ENCODE assay signal across 8 cellular contexts in genomic region chr5:893711-894110, GRCh38. TPM values are rescaled to one million over a fixed set of nuclear protein-coding genes. Genes with fewer than 3 reads are reported as not detected.
A peak's percentile ranks its signal among the peaks of the same experiment; 100 is the strongest.
DNase-seq lines count a peak whose midpoint lies in the region; ATAC-seq, FAIRE-seq and TF ChIP-seq lines count a peak whose summit lies in the region.
"Had no signal": no experiment of that assay in that cellular context is flagged by ENCODE, and none has a peak within 500 bp of the region (broad histone marks: within the 10 kb centered on the region; RNA-seq: fewer than 3 reads in every experiment).

No MANE protein-coding gene starts in this region.

- peaks cover 20 to 33% of the 10 kb centered on the region in 2 experiments; a peak in 4 of 5 replicates for H3K4me1 ChIP-seq in K562 (replicated peaks in 1 of 2; ENCODE audit: control insufficient read depth in 2 of 2, insufficient read depth in 2 of 2, low read length in 2 of 2)
- H3K4me1 ChIP-seq in neuron (ENCODE audit: insufficient read depth, low read length), result peaks cover 22% of the 10 kb centered on the region

- no peak for TF ChIP-seq RAD21 in K562 (CRISPR knock-in tag; conservative IDR thresholded peaks at IDR 0.05 in 1 of 2, IDR thresholded peaks at IDR 0.05 in 1 of 2)

- peak overlapping the region; percentile 83 for H3K27ac ChIP-seq in K562 (ENCODE audit: extremely low read depth, low read depth, low read length)

- H3K9me3 ChIP-seq in K562 (replicated peaks; ENCODE audit: control insufficient read depth, insufficient read depth, low read depth, low read length) (no peaks in the 10 kb centered on the region), neuron (ENCODE audit: low read length) (no peaks in the 10 kb centered on the region)

- WGBS in K562 (ENCODE audit: insufficient coverage, low coverage, missing lambda C conversion rate), result 69% methylated on average over 9 of the region's 9 CpGs

- DNase-seq in NB4 (ENCODE audit: low read depth) (no peak), K562 (ENCODE audit: extremely low read depth in 1 of 4, low spot score in 3 of 4) (no peak), SW 1271 (lab: John Stamatoyannopoulos, UW) (no peak)
- no peak for DNase-seq in activated CD8-positive, alpha-beta memory T cell treated with anti-CD3 and anti-CD28 coated beads, Interleukin-2, amount 50 U/mL, for 48 hours
- DNase-seq: NCI-H1092 treated with DMSO at 0.1 percent for 48 hours had no signal

- TF ChIP-seq EP300 in K562 (IDR thresholded peaks at IDR 0.05; ENCODE audit: low read length), result no peak

- H2AFZ ChIP-seq in K562 (ENCODE audit: low read depth, low read length), result peak overlapping the region; percentile 87; the same call in 1 of the 2 replicates
- H2AFZ ChIP-seq in neuron (ENCODE audit: low read depth, low read length), result no peak overlapping the region

- peak overlapping the region; percentile 92 to 100 for H3K9ac ChIP-seq in K562 (ENCODE audit: insufficient read depth in 1 of 2, low read depth in 2 of 2, low read length in 2 of 2)

- TF ChIP-seq CTCF in NB4 (IDR thresholded peaks at IDR 0.05; ENCODE audit: low read depth, low read length) (no peak), K562 (IDR thresholded peaks at IDR 0.05 in 2 of 3, conservative IDR thresholded peaks at IDR 0.05 in 1 of 3; ENCODE audit: insufficient read depth in 2 of 3, low read depth in 1 of 3, low read length in 3 of 3) (no peak)

- H3K9me1 ChIP-seq in K562 (ENCODE audit: control insufficient read depth, insufficient read depth, low read length), result no peaks in the 10 kb centered on the region

- H3K27me3 ChIP-seq in K562 (ENCODE audit: control insufficient read depth in 2 of 2, insufficient read depth in 2 of 2, low read length in 2 of 2), result no peaks in the 10 kb centered on the region
- H3K27me3 ChIP-seq in neuron (ENCODE audit: insufficient read depth, low read length), result no peaks in the 10 kb centered on the region

- no peak for FAIRE-seq in K562 (lab: Jason Lieb, UNC)

- POLR2A ChIA-PET in K562 (lab: Yijun Ruan, JAX), result interaction anchor here (0.9 to 1.6 kb wide), 3 partner anchors 12 to 19 kb away, joined by 3 to 4 read pairs (median 4); no protein-coding TSS in a partner anchor

- intact Hi-C loops in K562 (cut with micrococcal nuclease), result loop anchor here (5.0 kb wide), 1 partner anchor 281 kb away; the partner anchor contains the start of gene CEP72

- in situ Hi-C loops in K562 (cut with MboI), result no loop called here

- H3K4me3 ChIP-seq in GM08714 (ENCODE audit: low read length) (peak overlapping the region; percentile 90), NB4 (ENCODE audit: low read depth, low read length) (peak overlapping the region; percentile 93), K562 (peak overlapping the region; percentile 71), neuron (ENCODE audit: low read length) (peak overlapping the region; percentile 98)

- H3K36me3 ChIP-seq in K562 (ENCODE audit: control insufficient read depth, insufficient read depth, low read length) (peaks cover 66% of the 10 kb centered on the region), neuron (ENCODE audit: insufficient read depth, low read length) (peaks cover 46% of the 10 kb centered on the region)

- no peak for ATAC-seq in K562
- no peak for ATAC-seq in GM19455 (IDR thresholded peaks at IDR 0.05; ENCODE audit: unreplicated experiment)

- H3K4me2 ChIP-seq in K562 (ENCODE audit: insufficient read depth, low read length), result peak overlapping the region; percentile 99

- TF ChIP-seq POLR2A in NB4 (IDR thresholded peaks at IDR 0.05; ENCODE audit: extremely low read depth, insufficient read length), result no peak
- TF ChIP-seq POLR2A in K562 (conservative IDR thresholded peaks at IDR 0.05), result no peak

- BruUV-seq in K562 (replicated peaks; lab: Mats Ljungman, UMichigan), result TSS peak; percentile 50

- peaks cover 76% of the 10 kb centered on the region for H3K79me2 ChIP-seq in K562 (ENCODE audit: control insufficient read depth, insufficient read depth, low read length)

- H4K20me1 ChIP-seq in K562 (replicated peaks; ENCODE audit: control insufficient read depth, insufficient read depth, low read length), result peaks cover 14% of the 10 kb centered on the region; the same call in 1 of the 2 replicates

- CTCF ChIA-PET in K562 (lab: Yijun Ruan, JAX; ENCODE audit: low intra/inter-chr PET ratio), result no interaction called here

TF ChIP-seq in K562, 482 proteins besides CTCF, POLR2A, EP300 and RAD21:
- peak; percentile 89 for TF ChIP-seq ZNF316 (IDR thresholded peaks at IDR 0.05)
- TF ChIP-seq C11orf30 (IDR thresholded peaks at IDR 0.05; ENCODE audit: low read depth), result peak; percentile 67; the same call in 1 of the 2 replicates
- 0 out of 2 replicates have a peak, but pooled peaks have one; percentile 31 for TF ChIP-seq ZNF740 (CRISPR knock-in tag; IDR thresholded peaks at IDR 0.05)
- no peak for TF ChIP-seq ZNF740 (tag; IDR thresholded peaks at IDR 0.05)
- TF ChIP-seq MAFG (tag; conservative IDR thresholded peaks at IDR 0.05), result 0 out of 2 replicates have a peak, but pooled peaks have one; percentile 32
- peak; percentile 4; the same call in 1 of the 2 replicates for TF ChIP-seq MAFF (IDR thresholded peaks at IDR 0.05; ENCODE audit: low read length)
- TF ChIP-seq ZNF282 (CRISPR knock-in tag; IDR thresholded peaks at IDR 0.05), result no peak

RNA-seq across cellular contexts. Expression of gene TRIP13, which starts 1.0 kb away (rescaled TPM):
- total RNA-seq in K562 (2011; cell fraction: chromatin; rRNA removed; ENCODE audit: low replicate concordance), result 80.8 and 99.7 TPM in 2 replicates
- total RNA-seq in K562 (2011; cell fraction: nucleolus; rRNA removed), result 42.2 and 50.7 TPM in 2 replicates
- 38.0 and 41.1 TPM in 2 replicates for total RNA-seq in K562 (2011; cell fraction: nucleoplasm; rRNA removed)
- total RNA-seq in K562 (2014; rRNA removed) (48.2 and 68.7 TPM in 2 replicates), K562 (2014; rRNA removed; fragmentation: Illumina TruSeq; extraction: Trizol) (55.2 and 56.8 TPM in 2 replicates), K562 (2015; rRNA removed; fragmentation: Illumina TruSeq; extraction: Trizol) (45.1 and 50.8 TPM in 2 replicates), K562 (2021) (50.0 and 53.2 TPM in 2 replicates)
- polyA plus RNA-seq in K562 (2011; rRNA removed) (93.2 and 116 TPM in 2 replicates), K562 (2014; fragmentation: Illumina TruSeq; extraction: Trizol) (62.6 and 73.0 TPM in 2 replicates), K562 (2014; fragmentation: Nextera tagmentation; extraction: Ambion mirVana) (10 to 100 TPM; 24.1 to 28.9 TPM), K562 (2014; rRNA removed) (65.2 and 73.4 TPM in 2 replicates)
- polyA plus RNA-seq in K562 (2011; cell fraction: cytosol; rRNA removed), result 35.6 and 39.2 TPM in 2 replicates
- 107 and 115 TPM in 2 replicates for polyA plus RNA-seq in K562 (2011; cell fraction: nucleus; rRNA removed)
- polyA plus RNA-seq in K562 (2012), result 39.7 and 46.2 TPM in 2 replicates
- polyA minus RNA-seq in K562 (2011; rRNA and poly(A)+ RNA removed), result 74.7 and 79.6 TPM in 2 replicates
- polyA minus RNA-seq in K562 (2011; cell fraction: cytosol; rRNA and poly(A)+ RNA removed), result 37.0 and 47.0 TPM in 2 replicates
- 20.7 and 35.1 TPM in 2 replicates for polyA minus RNA-seq in K562 (2011; cell fraction: nucleus; rRNA and poly(A)+ RNA removed)

RNA-seq across cellular contexts. Expression of gene BRD9, which starts 1.1 kb away (rescaled TPM):
- 217 and 274 TPM in 2 replicates for total RNA-seq in K562 (2011; cell fraction: chromatin; rRNA removed; ENCODE audit: low replicate concordance)
- total RNA-seq in K562 (2011; cell fraction: nucleolus; rRNA removed), result 94.6 and 102 TPM in 2 replicates
- total RNA-seq in K562 (2011; cell fraction: nucleoplasm; rRNA removed), result 114 and 119 TPM in 2 replicates
- total RNA-seq in K562 (2014; rRNA removed) (52.8 and 58.5 TPM in 2 replicates), K562 (2014; rRNA removed; fragmentation: Illumina TruSeq; extraction: Trizol) (37.9 and 39.5 TPM in 2 replicates), K562 (2015; rRNA removed; fragmentation: Illumina TruSeq; extraction: Trizol) (43.1 and 44.9 TPM in 2 replicates), K562 (2021) (62.3 and 68.7 TPM in 2 replicates)
- polyA plus RNA-seq in K562 (2011; rRNA removed) (17.3 and 18.0 TPM in 2 replicates), K562 (2014; fragmentation: Illumina TruSeq; extraction: Trizol) (49.7 and 54.7 TPM in 2 replicates), K562 (2014; fragmentation: Nextera tagmentation; extraction: Ambion mirVana) (1 to 10 TPM; 2.4 to 3.7 TPM), K562 (2014; rRNA removed) (51.8 and 56.4 TPM in 2 replicates)
- 14.1 and 18.3 TPM in 2 replicates for polyA plus RNA-seq in K562 (2011; cell fraction: cytosol; rRNA removed)
- polyA plus RNA-seq in K562 (2011; cell fraction: nucleus; rRNA removed), result 96.2 and 143 TPM in 2 replicates
- 36.5 and 41.6 TPM in 2 replicates for polyA plus RNA-seq in K562 (2012)
- 23.4 and 26.6 TPM in 2 replicates for polyA minus RNA-seq in K562 (2011; rRNA and poly(A)+ RNA removed)
- polyA minus RNA-seq in K562 (2011; cell fraction: cytosol; rRNA and poly(A)+ RNA removed), result 16.0 and 18.9 TPM in 2 replicates
- polyA minus RNA-seq in K562 (2011; cell fraction: nucleus; rRNA and poly(A)+ RNA removed), result 54.1 and 62.2 TPM in 2 replicates

RNA-seq across cellular contexts. Expression of gene ZDHHC11, which starts 42.9 kb away (rescaled TPM):
- total RNA-seq in K562 (2011; cell fraction: chromatin; rRNA removed; ENCODE audit: low replicate concordance), result 13.2 and 31.1 TPM in 2 replicates
- 14.7 and 17.7 TPM in 2 replicates for total RNA-seq in K562 (2011; cell fraction: nucleolus; rRNA removed)
- total RNA-seq in K562 (2011; cell fraction: nucleoplasm; rRNA removed), result 11.8 and 18.1 TPM in 2 replicates
- total RNA-seq in K562 (2014; rRNA removed), result 0.20 and 1.5 TPM in 2 replicates
- 0.40 and 0.45 TPM in 2 replicates for total RNA-seq in K562 (2014; rRNA removed; fragmentation: Illumina TruSeq; extraction: Trizol)
- total RNA-seq in K562 (2015; rRNA removed; fragmentation: Illumina TruSeq; extraction: Trizol), result 0.29 and 0.30 TPM in 2 replicates
- total RNA-seq in K562 (2021), result 2.2 and 2.3 TPM in 2 replicates
- polyA plus RNA-seq in K562 (2011; rRNA removed), result 0.99 and 1.2 TPM in 2 replicates
- 0.52 and 1.3 TPM in 2 replicates for polyA plus RNA-seq in K562 (2011; cell fraction: cytosol; rRNA removed)
- 6.0 and 14.9 TPM in 2 replicates for polyA plus RNA-seq in K562 (2011; cell fraction: nucleus; rRNA removed)
- polyA plus RNA-seq in K562 (2012), result 1.5 and 6.1 TPM in 2 replicates
- 0.52 and 1.4 TPM in 2 replicates for polyA plus RNA-seq in K562 (2014; fragmentation: Illumina TruSeq; extraction: Trizol)
- polyA plus RNA-seq in K562 (2014; fragmentation: Nextera tagmentation; extraction: Ambion mirVana), result under 1 TPM; 0.07 to 0.21 TPM
- 0.97 and 1.4 TPM in 2 replicates for polyA plus RNA-seq in K562 (2014; rRNA removed)
- polyA minus RNA-seq in K562 (2011; rRNA and poly(A)+ RNA removed), result 0.81 and 1.1 TPM in 2 replicates
- polyA minus RNA-seq in K562 (2011; cell fraction: cytosol; rRNA and poly(A)+ RNA removed), result 1.3 and 1.4 TPM in 2 replicates
- 2.3 and 4.4 TPM in 2 replicates for polyA minus RNA-seq in K562 (2011; cell fraction: nucleus; rRNA and poly(A)+ RNA removed)
